ENCODE assay signal across 8 cellular contexts in the genomic region with DNA sequence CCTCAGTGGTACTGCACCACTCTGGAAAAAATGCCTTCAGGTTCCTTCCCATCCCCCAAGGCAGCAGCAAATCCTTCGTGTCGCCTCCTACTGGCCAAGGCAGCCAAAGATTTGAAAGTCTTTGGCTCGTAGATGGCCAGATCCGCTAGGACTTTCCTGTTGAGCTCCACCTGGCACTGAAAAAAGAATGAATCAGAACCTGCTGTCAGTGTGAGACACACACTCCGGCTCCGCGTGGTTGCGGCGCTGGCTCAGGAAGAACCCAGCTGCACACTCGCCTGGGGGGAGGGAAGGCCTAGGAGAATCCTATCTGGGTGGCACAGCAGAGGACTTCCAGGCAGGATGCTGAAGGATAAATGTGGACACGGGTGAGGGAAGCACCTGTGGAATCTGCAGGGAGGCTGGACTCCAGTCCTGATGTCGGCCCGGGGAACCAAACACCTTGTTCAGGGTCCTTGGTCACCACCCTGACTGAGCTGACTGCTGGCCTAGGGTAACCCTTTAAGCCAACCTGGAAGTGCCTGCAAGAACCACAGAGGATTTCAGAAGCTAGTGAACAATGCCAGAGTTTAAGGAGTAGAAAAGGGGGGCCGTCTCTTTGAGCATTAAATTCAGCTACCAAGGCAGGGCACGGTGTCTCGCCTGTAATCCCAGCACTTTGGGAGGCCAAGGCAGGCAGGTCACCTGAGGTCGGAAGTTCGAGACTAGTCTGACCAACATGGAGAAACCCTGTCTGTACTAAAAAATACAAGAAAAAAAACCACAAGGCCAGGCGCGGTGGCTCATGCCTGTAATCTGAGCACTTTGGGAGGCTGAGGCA. TPM values are rescaled to one million over a fixed set of nuclear protein-coding genes. Genes with fewer than 3 reads are reported as not detected.
A peak's percentile ranks its signal among the peaks of the same experiment; 100 is the strongest.
DNase-seq lines count a peak whose midpoint lies in the region; ATAC-seq and TF ChIP-seq lines count a peak whose summit lies in the region.

No MANE protein-coding gene starts in this region.

- H3K4me3 Mint-ChIP-seq in WTC11: peak overlapping the region; percentile 85

- H3K9me3 ChIP-seq in esophagus squamous epithelium (no peaks in the 10 kb centered on the region), vagina (no peaks in the 10 kb centered on the region)

- intact Hi-C loops in esophagus squamous epithelium (cut with DNase I): no loop called here
- intact Hi-C loops in vagina (cut with DNase I): no loop called here

- CTCF ChIA-PET in WTC11 (lab: Charles Lee): interaction anchor here (0.6 to 1.8 kb wide), 26 partner anchors 9 to 507 kb away, joined by 3 to 12 read pairs (median 4); a partner anchor contains a TSS

- ATAC-seq in WTC11: peak; percentile 10
- ATAC-seq in HG03045 (IDR thresholded peaks at IDR 0.05; ENCODE audit: unreplicated experiment): no peak

- H3K4me1 ChIP-seq in esophagus squamous epithelium: peaks cover 34 to 77% (median 35%) of the 10 kb centered on the region in 3 donors
- H3K4me1 ChIP-seq in vagina: peaks cover 51% of the 10 kb centered on the region

- no peak for TF ChIP-seq POLR2A in esophagus squamous epithelium (IDR thresholded peaks at IDR 0.05)
- no peak for TF ChIP-seq POLR2A in vagina (IDR thresholded peaks at IDR 0.05)

- peaks cover 40% of the 10 kb centered on the region for H3K4me1 Mint-ChIP-seq in WTC11

- H3K9me3 Mint-ChIP-seq in WTC11: no peaks in the 10 kb centered on the region

- WGBS in esophagus squamous epithelium, 2 donors: 51 to 56% methylated on average over 13 of the region's 20 CpGs

- POLR2A ChIA-PET in WTC11 (lab: Charles Lee): interaction anchor here (0.8 to 1.8 kb wide), 3 partner anchors 8 to 28 kb away, joined by 3 to 5 read pairs (median 4); a partner anchor contains a TSS

- H3K4me3 ChIP-seq in LNCaP clone FGC (ENCODE audit: low read depth, low read length) (no peak overlapping the region), esophagus squamous epithelium (no peak overlapping the region), vagina (no peak overlapping the region)

- TF ChIP-seq CTCF in LNCaP clone FGC (IDR thresholded peaks at IDR 0.05; ENCODE audit: control insufficient read depth, extremely low read depth, insufficient read depth): peak; percentile 84
- TF ChIP-seq CTCF in WTC11 (IDR thresholded peaks at IDR 0.05): peak; percentile 45
- TF ChIP-seq CTCF in esophagus squamous epithelium (IDR thresholded peaks at IDR 0.05): peak; percentile 18 to 75 (median 30)
- no peak for TF ChIP-seq CTCF in vagina (IDR thresholded peaks at IDR 0.05)

- H3K27me3 ChIP-seq in esophagus squamous epithelium (no peaks in the 10 kb centered on the region), vagina (no peaks in the 10 kb centered on the region)

- H3K27ac Mint-ChIP-seq in WTC11: peak overlapping the region; percentile 97

- H3K36me3 Mint-ChIP-seq in WTC11: peaks cover 59% of the 10 kb centered on the region

- H3K36me3 ChIP-seq in esophagus squamous epithelium (peaks cover 5 to 73% (median 27%) of the 10 kb centered on the region in 3 donors), vagina (peaks cover 0 to 43% of the 10 kb centered on the region in 2 donors)

- H3K27ac ChIP-seq in esophagus squamous epithelium: peak overlapping the region in 2 of 4 donors; percentile 16 to 38
- no peak overlapping the region for H3K27ac ChIP-seq in vagina

- no peaks in the 10 kb centered on the region for H3K27me3 Mint-ChIP-seq in WTC11 (ENCODE audit: low read depth)

- DNase-seq in activated CD8-positive, alpha-beta memory T cell treated with anti-CD3 and anti-CD28 coated beads for 24 hours: peak; percentile 67
- no peak for DNase-seq in activated CD8-positive, alpha-beta memory T cell treated with anti-CD3 and anti-CD28 coated beads, Interleukin-2, amount 50 U/mL, for 4 hours
- DNase-seq in LNCaP clone FGC (ENCODE audit: low read depth) (peak; percentile 45), WTC11 (ENCODE audit: low spot score) (peak; percentile 73), esophagus squamous epithelium (lab: John Stamatoyannopoulos, UW) (no peak), smooth muscle cell of the brain vasculature (ENCODE audit: low read depth, low spot score) (peak; percentile 17), vagina (ENCODE audit: extremely low spot score in 2 of 2) (no peak)

TF ChIP-seq in WTC11, 78 proteins besides CTCF, POLR2A, EP300 and RAD21:
- TF ChIP-seq, protein P1, sequence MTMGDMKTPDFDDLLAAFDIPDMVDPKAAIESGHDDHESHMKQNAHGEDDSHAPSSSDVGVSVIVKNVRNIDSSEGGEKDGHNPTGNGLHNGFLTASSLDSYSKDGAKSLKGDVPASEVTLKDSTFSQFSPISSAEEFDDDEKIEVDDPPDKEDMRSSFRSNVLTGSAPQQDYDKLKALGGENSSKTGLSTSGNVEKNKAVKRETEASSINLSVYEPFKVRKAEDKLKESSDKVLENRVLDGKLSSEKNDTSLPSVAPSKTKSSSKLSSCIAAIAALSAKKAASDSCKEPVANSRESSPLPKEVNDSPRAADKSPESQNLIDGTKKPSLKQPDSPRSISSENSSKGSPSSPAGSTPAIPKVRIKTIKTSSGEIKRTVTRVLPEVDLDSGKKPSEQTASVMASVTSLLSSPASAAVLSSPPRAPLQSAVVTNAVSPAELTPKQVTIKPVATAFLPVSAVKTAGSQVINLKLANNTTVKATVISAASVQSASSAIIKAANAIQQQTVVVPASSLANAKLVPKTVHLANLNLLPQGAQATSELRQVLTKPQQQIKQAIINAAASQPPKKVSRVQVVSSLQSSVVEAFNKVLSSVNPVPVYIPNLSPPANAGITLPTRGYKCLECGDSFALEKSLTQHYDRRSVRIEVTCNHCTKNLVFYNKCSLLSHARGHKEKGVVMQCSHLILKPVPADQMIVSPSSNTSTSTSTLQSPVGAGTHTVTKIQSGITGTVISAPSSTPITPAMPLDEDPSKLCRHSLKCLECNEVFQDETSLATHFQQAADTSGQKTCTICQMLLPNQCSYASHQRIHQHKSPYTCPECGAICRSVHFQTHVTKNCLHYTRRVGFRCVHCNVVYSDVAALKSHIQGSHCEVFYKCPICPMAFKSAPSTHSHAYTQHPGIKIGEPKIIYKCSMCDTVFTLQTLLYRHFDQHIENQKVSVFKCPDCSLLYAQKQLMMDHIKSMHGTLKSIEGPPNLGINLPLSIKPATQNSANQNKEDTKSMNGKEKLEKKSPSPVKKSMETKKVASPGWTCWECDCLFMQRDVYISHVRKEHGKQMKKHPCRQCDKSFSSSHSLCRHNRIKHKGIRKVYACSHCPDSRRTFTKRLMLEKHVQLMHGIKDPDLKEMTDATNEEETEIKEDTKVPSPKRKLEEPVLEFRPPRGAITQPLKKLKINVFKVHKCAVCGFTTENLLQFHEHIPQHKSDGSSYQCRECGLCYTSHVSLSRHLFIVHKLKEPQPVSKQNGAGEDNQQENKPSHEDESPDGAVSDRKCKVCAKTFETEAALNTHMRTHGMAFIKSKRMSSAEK (CRISPR knock-in tag; IDR thresholded peaks at IDR 0.05; ENCODE audit: borderline replicate concordance): no peak
- TF ChIP-seq TEAD1 (CRISPR knock-in tag; IDR thresholded peaks at IDR 0.05): 0 out of 2 replicates have a peak, but pooled peaks have one; percentile 43
- TF ChIP-seq, protein P2, sequence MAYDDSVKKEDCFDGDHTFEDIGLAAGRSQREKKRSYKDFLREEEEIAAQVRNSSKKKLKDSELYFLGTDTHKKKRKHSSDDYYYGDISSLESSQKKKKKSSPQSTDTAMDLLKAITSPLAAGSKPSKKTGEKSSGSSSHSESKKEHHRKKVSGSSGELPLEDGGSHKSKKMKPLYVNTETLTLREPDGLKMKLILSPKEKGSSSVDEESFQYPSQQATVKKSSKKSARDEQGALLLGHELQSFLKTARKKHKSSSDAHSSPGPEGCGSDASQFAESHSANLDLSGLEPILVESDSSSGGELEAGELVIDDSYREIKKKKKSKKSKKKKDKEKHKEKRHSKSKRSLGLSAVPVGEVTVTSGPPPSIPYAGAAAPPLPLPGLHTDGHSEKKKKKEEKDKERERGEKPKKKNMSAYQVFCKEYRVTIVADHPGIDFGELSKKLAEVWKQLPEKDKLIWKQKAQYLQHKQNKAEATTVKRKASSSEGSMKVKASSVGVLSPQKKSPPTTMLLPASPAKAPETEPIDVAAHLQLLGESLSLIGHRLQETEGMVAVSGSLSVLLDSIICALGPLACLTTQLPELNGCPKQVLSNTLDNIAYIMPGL (CRISPR knock-in tag; IDR thresholded peaks at IDR 0.05): 0 out of 2 replicates have a peak, but pooled peaks have one; percentile 16

RNA-seq across cellular contexts. Expression of a gene that starts 3.2 kb away (rescaled TPM):
- total RNA-seq in WTC11 (2021) (117 to 142 TPM (median 117 TPM) in 3 replicates), esophagus squamous epithelium (100 to 1,000 TPM in 2 of 4 donors, 10 to 100 TPM in 2; 42.5 to 213 (median 104) TPM), vagina (319 TPM)

RNA-seq across cellular contexts. Expression of a gene that starts 4.8 kb away (rescaled TPM):
- 126 to 156 TPM (median 134 TPM) in 3 replicates for total RNA-seq in WTC11 (2021)
- 100 to 1,000 TPM in 3 of 4 donors, 10 to 100 TPM in 1; 98.0 to 157 (median 116) TPM for total RNA-seq in esophagus squamous epithelium
- total RNA-seq in vagina: 84.2 TPM

RNA-seq across cellular contexts. Expression of a gene that starts 18.8 kb away (rescaled TPM):
- total RNA-seq in WTC11 (2021) (1.6 to 2.8 TPM (median 1.9 TPM) in 3 replicates), esophagus squamous epithelium (10 to 100 TPM in 2 of 4 donors, 1 to 10 TPM in 2; 4.7 to 28.3 (median 14.4) TPM), vagina (3.2 TPM)

RNA-seq across cellular contexts. Expression of a gene that starts 27.3 kb away (rescaled TPM):
- total RNA-seq in WTC11 (2021) (238 to 268 TPM (median 250 TPM) in 3 replicates), esophagus squamous epithelium (100 to 1,000 TPM in 3 of 4 donors, 10 to 100 TPM in 1; 92.7 to 134 (median 123) TPM), vagina (94.5 TPM)

RNA-seq across cellular contexts. Expression of a gene that starts 33.2 kb away (rescaled TPM):
- total RNA-seq in WTC11 (2021) (28.3 to 35.5 TPM (median 28.3 TPM) in 3 replicates), esophagus squamous epithelium (10 to 100 TPM; 20.0 to 55.0 (median 34.6) TPM), vagina (35.8 TPM)

Comparison
In these comparisons a context has a peak if more than half of its experiments do, and no peak if none do; other contexts are left out.
1. DNase-seq: peak in activated CD8-positive, alpha-beta memory T cell treated with anti-CD3 and anti-CD28 coated beads for 24 hours (single experiment), LNCaP clone FGC (single experiment), WTC11 (single experiment) and smooth muscle cell of the brain vasculature (single experiment); none in activated CD8-positive, alpha-beta memory T cell treated with anti-CD3 and anti-CD28 coated beads, Interleukin-2, amount 50 U/mL, for 4 hours (single experiment), esophagus squamous epithelium (single experiment) and vagina (0 of 2).
2. CTCF ChIP-seq: peak in LNCaP clone FGC (single experiment), WTC11 (single experiment) and esophagus squamous epithelium (6 of 6); none in vagina (0 of 3).